8 cellular contexts compared by ENCODE assay signal in the genomic region with DNA sequence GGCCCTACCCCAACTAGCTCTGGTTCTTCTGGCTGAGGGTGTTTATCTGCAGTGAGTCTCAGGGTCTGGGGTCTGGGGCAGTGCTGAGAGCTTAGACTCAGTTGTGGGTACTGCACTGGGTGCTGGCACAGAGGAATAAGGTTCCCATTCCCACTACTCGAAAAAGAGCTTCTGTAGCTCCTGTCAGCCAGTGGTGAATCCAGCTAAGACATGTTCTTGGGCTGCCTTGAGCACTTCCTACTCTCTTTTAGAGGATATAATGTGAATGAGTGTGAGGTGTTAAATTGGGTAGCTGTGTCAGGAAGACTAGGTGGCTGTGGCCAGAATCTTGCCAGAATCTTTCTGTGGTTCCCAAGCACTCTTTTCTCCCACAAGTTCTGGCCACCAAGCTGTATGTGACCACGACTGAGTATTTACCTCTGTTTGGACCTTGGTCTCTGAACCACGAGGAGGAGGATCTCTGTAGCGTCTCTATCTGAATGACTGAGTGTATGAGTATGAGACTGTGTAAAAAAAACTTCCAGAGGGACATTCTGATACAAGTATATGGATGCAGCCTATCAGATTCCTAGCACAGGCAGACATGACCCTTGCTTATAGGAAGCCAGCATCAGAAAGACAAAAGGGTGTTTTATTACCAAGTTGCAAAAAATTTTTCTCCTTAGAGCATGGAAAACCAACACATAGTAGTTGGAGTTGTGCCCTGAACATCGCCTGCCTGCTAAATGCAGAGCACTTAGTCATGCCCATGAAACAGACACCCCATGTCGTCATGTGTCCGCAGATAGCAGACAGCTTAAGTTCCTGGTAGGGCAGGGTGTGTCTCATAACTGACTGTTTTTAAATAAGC. TPM values are rescaled to one million over a fixed set of nuclear protein-coding genes. Genes with fewer than 3 reads are reported as not detected.
A peak's percentile ranks its signal among the peaks of the same experiment; 100 is the strongest.
DNase-seq lines count a peak whose midpoint lies in the region; ATAC-seq lines count a peak whose summit lies in the region.

No MANE protein-coding gene starts in this region.

- H3K4me3 ChIP-seq in right cardiac atrium (ENCODE audit: low read length) = no peak overlapping the region

- H3K4me1 ChIP-seq in right cardiac atrium (ENCODE audit: control insufficient read depth, insufficient read depth, low read length) = peaks cover 10% of the 10 kb centered on the region

- H3K27me3 ChIP-seq in right cardiac atrium (ENCODE audit: control insufficient read depth, insufficient read depth) = no peaks in the 10 kb centered on the region

- peaks cover 5% of the 10 kb centered on the region for H3K36me3 Mint-ChIP-seq in activated T-helper 17 cell treated with anti-CD3 and anti-CD28 coated beads, Interleukin-2, amount 50 U/mL, for 72 hours (ENCODE audit: low read depth)
- H3K36me3 Mint-ChIP-seq in stimulated activated naive B cell treated with anti-CD40 and anti-IgM and Interleukin-4, amounts not matched to agents 10 μg/mL and 1 μg/mL and 100 μg/mL, for 72 hours = peaks cover 20 to 23% of the 10 kb centered on the region in 2 donors

- H3K4me1 Mint-ChIP-seq in activated T-helper 17 cell treated with anti-CD3 and anti-CD28 coated beads, Interleukin-2, amount 50 U/mL, for 72 hours = peaks cover 10% of the 10 kb centered on the region
- H3K4me1 Mint-ChIP-seq in stimulated activated naive B cell treated with anti-CD40 and anti-IgM and Interleukin-4, amounts not matched to agents 10 μg/mL and 1 μg/mL and 100 μg/mL, for 72 hours = peaks cover 15 to 40% of the 10 kb centered on the region in 2 donors

- no peak overlapping the region for H3K4me3 Mint-ChIP-seq in activated T-helper 17 cell treated with anti-CD3 and anti-CD28 coated beads, Interleukin-2, amount 50 U/mL, for 72 hours
- no peak overlapping the region for H3K4me3 Mint-ChIP-seq in stimulated activated naive B cell treated with anti-CD40 and anti-IgM and Interleukin-4, amounts not matched to agents 10 μg/mL and 1 μg/mL and 100 μg/mL, for 72 hours

- peak overlapping the region; percentile 2 for H3K27ac Mint-ChIP-seq in activated T-helper 17 cell treated with anti-CD3 and anti-CD28 coated beads, Interleukin-2, amount 50 U/mL, for 72 hours
- peak overlapping the region; percentile 49 for H3K27ac Mint-ChIP-seq in stimulated activated naive B cell treated with anti-CD40 and anti-IgM and Interleukin-4, amounts not matched to agents 10 μg/mL and 1 μg/mL and 100 μg/mL, for 72 hours

- peak; percentile 89 for DNase-seq in HS-5 (ENCODE audit: low read depth)
- DNase-seq in right cardiac atrium = peak; percentile 70 to 84 (median 79)
- no peak for DNase-seq in stimulated activated naive B cell treated with anti-CD40 and anti-IgM and Interleukin-4, amounts not matched to agents 10 μg/mL and 1 μg/mL and 100 μg/mL, for 72 hours
- no peak for DNase-seq in T-helper 9 cell
- no peak for DNase-seq in GM19238 (ENCODE audit: insufficient read length, low spot score)

- no peaks in the 10 kb centered on the region for H3K9me3 ChIP-seq in right cardiac atrium (ENCODE audit: control insufficient read depth, low read length)

- peak overlapping the region; percentile 96 for H3K27ac ChIP-seq in right cardiac atrium (ENCODE audit: low read length)

- intact Hi-C loops in right cardiac atrium (cut with DNase I) = no loop called here

- ATAC-seq in activated T-helper 17 cell treated with anti-CD3 and anti-CD28 coated beads, Interleukin-2, amount 50 U/mL, for 72 hours (replicated peaks) = peak; percentile 78
- ATAC-seq in right cardiac atrium (peak; percentile 94 to 95), GM21737 (IDR thresholded peaks at IDR 0.05; ENCODE audit: unreplicated experiment) (no peak), GM19467 (IDR thresholded peaks at IDR 0.05; ENCODE audit: unreplicated experiment) (no peak)
- ATAC-seq in stimulated activated naive B cell treated with anti-CD40 and anti-IgM and Interleukin-4, amounts not matched to agents 10 μg/mL and 1 μg/mL and 100 μg/mL, for 72 hours (replicated peaks) = peak; percentile 25 to 29

- H3K27me3 Mint-ChIP-seq in activated T-helper 17 cell treated with anti-CD3 and anti-CD28 coated beads, Interleukin-2, amount 50 U/mL, for 72 hours = no peaks in the 10 kb centered on the region
- no peaks in the 10 kb centered on the region for H3K27me3 Mint-ChIP-seq in stimulated activated naive B cell treated with anti-CD40 and anti-IgM and Interleukin-4, amounts not matched to agents 10 μg/mL and 1 μg/mL and 100 μg/mL, for 72 hours

- H3K9me3 Mint-ChIP-seq in activated T-helper 17 cell treated with anti-CD3 and anti-CD28 coated beads, Interleukin-2, amount 50 U/mL, for 72 hours = no peaks in the 10 kb centered on the region
- peaks cover 0 to 2% of the 10 kb centered on the region in 2 donors for H3K9me3 Mint-ChIP-seq in stimulated activated naive B cell treated with anti-CD40 and anti-IgM and Interleukin-4, amounts not matched to agents 10 μg/mL and 1 μg/mL and 100 μg/mL, for 72 hours

- 33% methylated on average over 7 of the region's 7 CpGs for WGBS in right cardiac atrium

RNA-seq across cellular contexts. Expression of gene DAG1, which starts 30.6 kb away (rescaled TPM):
- 10 to 100 TPM in 1 of 2 donors, 1 to 10 TPM in 1; 7.0 to 12.3 TPM for total RNA-seq in activated T-helper 17 cell treated with anti-CD3 and anti-CD28 coated beads, Interleukin-2, amount 50 U/mL, for 72 hours
- total RNA-seq in right cardiac atrium = 100 to 1,000 TPM; 113 to 141 (median 121) TPM
- 64.0 TPM for polyA plus RNA-seq in right cardiac atrium

RNA-seq across cellular contexts. Expression of gene BSN, which starts 53.6 kb away (rescaled TPM):
- under 1 TPM; 0.13 to 0.22 TPM for total RNA-seq in activated T-helper 17 cell treated with anti-CD3 and anti-CD28 coated beads, Interleukin-2, amount 50 U/mL, for 72 hours
- 1 to 10 TPM in 1 of 4 donors, under 1 TPM in 3; 0.25 to 1.4 (median 0.39) TPM for total RNA-seq in right cardiac atrium
- polyA plus RNA-seq in right cardiac atrium = 0.38 TPM

Comparison
In these comparisons a context has a peak if more than half of its experiments do, and no peak if none do; other contexts are left out.
1. DNase-seq: peak in HS-5 (single experiment) and right cardiac atrium (3 of 3); none in stimulated activated naive B cell treated with anti-CD40 and anti-IgM and Interleukin-4, amounts not matched to agents 10 μg/mL and 1 μg/mL and 100 μg/mL, for 72 hours (single experiment), T-helper 9 cell (single experiment) and GM19238 (single experiment).
2. ATAC-seq: peak in activated T-helper 17 cell treated with anti-CD3 and anti-CD28 coated beads, Interleukin-2, amount 50 U/mL, for 72 hours (single experiment), right cardiac atrium (2 of 2) and stimulated activated naive B cell treated with anti-CD40 and anti-IgM and Interleukin-4, amounts not matched to agents 10 μg/mL and 1 μg/mL and 100 μg/mL, for 72 hours (2 of 2); none in GM21737 (single experiment) and GM19467 (single experiment).
3. RNA of gene DAG1, which starts 30.6 kb away (total RNA-seq): 113 to 141 TPM in right cardiac atrium; 7.0 to 12.3 TPM in activated T-helper 17 cell treated with anti-CD3 and anti-CD28 coated beads, Interleukin-2, amount 50 U/mL, for 72 hours; every median in the first group is over 4 times any median in the second.